In genomic region chr11:108246309-108246708, GRCh38 we compare ENCODE assay signal across 14 cellular contexts.
"Had no signal": no experiment of that assay in that cellular context is flagged by ENCODE, and none has a peak within 500 bp of the region (broad histone marks: within the 10 kb centered on the region; RNA-seq: fewer than 3 reads in every experiment).

No MANE protein-coding gene starts in this region.

- DNase-seq: activated CD4-positive, alpha-beta memory T cell treated with anti-CD3 and anti-CD28 coated beads for 36 hours; activated CD4-positive, CD25-positive, alpha-beta regulatory T cell treated with anti-CD3 and anti-CD28 coated beads, Interleukin-2, amount 50 U/mL, for 72 hours; aorta; head of caudate nucleus; spleen; stimulated activated CD4-positive, alpha-beta T cell treated with anti-CD3 and anti-CD28 coated beads, Interleukin-1b, Interleukin-23, amount 100 ng/mL, for 48 hours; SW 1271; thyroid gland had no signal

- H3K27ac ChIP-seq: breast epithelium, epithelial cell of prostate, thyroid gland had no signal

- H3K36me3 ChIP-seq: breast epithelium had no signal

- ATAC-seq: sciatic nerve had no signal

- H3K4me3 Mint-ChIP-seq: activated CD4-positive, alpha-beta memory T cell treated with anti-CD3 and anti-CD28 coated beads for 36 hours; activated T-helper 1 cell treated with anti-CD3 and anti-CD28 coated beads, Interleukin-12 subunit alpha, Interleukin-12 subunit beta, Interleukin-2, Interleukin-4 antibody, amounts not matched to agents 30 ng/mL and 10 ng/mL and 1 ng/mL, durations not matched to agents 14 hours and 24 hours and 36 hours; dendritic cell treated with granulocyte-macrophage colony-stimulating factor and Interleukin-4, amounts not matched to agents 40 ng/mL and 50 ng/mL, for 4 days; neural crest cell had no signal

- H3K27me3 Mint-ChIP-seq: activated CD4-positive, alpha-beta memory T cell treated with anti-CD3 and anti-CD28 coated beads for 36 hours; dendritic cell treated with granulocyte-macrophage colony-stimulating factor and Interleukin-4, amounts not matched to agents 40 ng/mL and 50 ng/mL, for 4 days had no signal

- H3K27me3 ChIP-seq: breast epithelium, spleen, thyroid gland had no signal

- H3K27ac Mint-ChIP-seq: activated CD4-positive, alpha-beta memory T cell treated with anti-CD3 and anti-CD28 coated beads for 36 hours; activated T-helper 1 cell treated with anti-CD3 and anti-CD28 coated beads, Interleukin-12 subunit alpha, Interleukin-12 subunit beta, Interleukin-2, Interleukin-4 antibody, amounts not matched to agents 30 ng/mL and 10 ng/mL and 1 ng/mL, durations not matched to agents 14 hours and 24 hours and 36 hours; dendritic cell treated with granulocyte-macrophage colony-stimulating factor and Interleukin-4, amounts not matched to agents 40 ng/mL and 50 ng/mL, for 4 days had no signal

- H3K4me3 ChIP-seq: breast epithelium, spleen, thyroid gland had no signal

- H3K9me3 Mint-ChIP-seq: activated CD4-positive, alpha-beta memory T cell treated with anti-CD3 and anti-CD28 coated beads for 36 hours; activated T-helper 1 cell treated with anti-CD3 and anti-CD28 coated beads, Interleukin-12 subunit alpha, Interleukin-12 subunit beta, Interleukin-2, Interleukin-4 antibody, amounts not matched to agents 30 ng/mL and 10 ng/mL and 1 ng/mL, durations not matched to agents 14 hours and 24 hours and 36 hours; dendritic cell treated with granulocyte-macrophage colony-stimulating factor and Interleukin-4, amounts not matched to agents 40 ng/mL and 50 ng/mL, for 4 days; neural crest cell had no signal

- H3K9me3 ChIP-seq: breast epithelium, spleen, thyroid gland had no signal

- H3K4me1 Mint-ChIP-seq: neural crest cell had no signal

- H3K4me1 ChIP-seq: breast epithelium, thyroid gland had no signal
